In genomic region chr3:129176051-129176450, GRCh38 we compare ENCODE assay signal across 19 cellular contexts. TPM values are rescaled to one million over a fixed set of nuclear protein-coding genes. Genes with fewer than 3 reads are reported as not detected.
DNase-seq lines count a peak whose midpoint lies in the region; ATAC-seq and TF ChIP-seq lines count a peak whose summit lies in the region.
"Had no signal": no experiment of that assay in that cellular context is flagged by ENCODE, and none has a peak within 500 bp of the region (broad histone marks: within the 10 kb centered on the region; RNA-seq: fewer than 3 reads in every experiment).

No MANE protein-coding gene starts in this region.

- H3K27ac Mint-ChIP-seq in CD4-positive, CD25-positive, alpha-beta regulatory T cell = peak overlapping the region in 2 of 3 donors; percentile 7 to 25
- peak overlapping the region; percentile 7 for H3K27ac Mint-ChIP-seq in activated T-helper 2 cell treated with anti-CD3 and anti-CD28 coated beads, Interferon-gamma antibody, Interleukin-2, Interleukin-4, amounts not matched to agents 10 μg/mL and 5 μg/mL and 100 μg/mL, durations not matched to agents 14 hours and 24 hours and 36 hours

- peak overlapping the region; percentile 43 to 66 (median 50) for H3K4me3 Mint-ChIP-seq in CD4-positive, CD25-positive, alpha-beta regulatory T cell
- H3K4me3 Mint-ChIP-seq in activated T-helper 2 cell treated with anti-CD3 and anti-CD28 coated beads, Interferon-gamma antibody, Interleukin-2, Interleukin-4, amounts not matched to agents 10 μg/mL and 5 μg/mL and 100 μg/mL, durations not matched to agents 14 hours and 24 hours and 36 hours (ENCODE audit: low read depth) = peak overlapping the region; percentile 1

- no peaks in the 10 kb centered on the region for H3K27me3 Mint-ChIP-seq in CD4-positive, CD25-positive, alpha-beta regulatory T cell
- H3K27me3 Mint-ChIP-seq in activated T-helper 2 cell treated with anti-CD3 and anti-CD28 coated beads, Interferon-gamma antibody, Interleukin-2, Interleukin-4, amounts not matched to agents 10 μg/mL and 5 μg/mL and 100 μg/mL, durations not matched to agents 14 hours and 24 hours and 36 hours (ENCODE audit: low read depth) = no peaks in the 10 kb centered on the region

- H3K36me3 ChIP-seq in CD4-positive, CD25-positive, alpha-beta regulatory T cell (ENCODE audit: control insufficient read depth, insufficient read depth, low read length) = peaks cover 43% of the 10 kb centered on the region

- peaks cover 77% of the 10 kb centered on the region for H3K4me1 ChIP-seq in CD4-positive, CD25-positive, alpha-beta regulatory T cell (ENCODE audit: control insufficient read depth, insufficient read depth, low read length, poor library complexity, severe bottlenecking)
- H3K4me1 ChIP-seq: BE2C had no signal

- TF ChIP-seq CTCF in 22Rv1 (IDR thresholded peaks at IDR 0.05) = no peak

- intact Hi-C loops in activated T-helper 2 cell treated with anti-CD3 and anti-CD28 coated beads, Interferon-gamma antibody, Interleukin-2, Interleukin-4, amounts not matched to agents 10 μg/mL and 5 μg/mL and 100 μg/mL, durations not matched to agents 14 hours and 24 hours and 36 hours (cut with micrococcal nuclease) = loop anchor here (2.0 kb wide), 1 partner anchor 13 kb away; no protein-coding TSS in a partner anchor

- peaks cover 42% of the 10 kb centered on the region for H3K36me3 Mint-ChIP-seq in CD4-positive, CD25-positive, alpha-beta regulatory T cell
- peaks cover 73% of the 10 kb centered on the region for H3K36me3 Mint-ChIP-seq in activated T-helper 2 cell treated with anti-CD3 and anti-CD28 coated beads, Interferon-gamma antibody, Interleukin-2, Interleukin-4, amounts not matched to agents 10 μg/mL and 5 μg/mL and 100 μg/mL, durations not matched to agents 14 hours and 24 hours and 36 hours (ENCODE audit: low read depth)

- no peak for ATAC-seq in CD4-positive, CD25-positive, alpha-beta regulatory T cell (ENCODE audit: low read depth in 2 of 2)
- ATAC-seq: gastroesophageal sphincter had no signal

- H3K9me3 Mint-ChIP-seq in CD4-positive, CD25-positive, alpha-beta regulatory T cell = no peaks in the 10 kb centered on the region
- H3K9me3 Mint-ChIP-seq in activated T-helper 2 cell treated with anti-CD3 and anti-CD28 coated beads, Interferon-gamma antibody, Interleukin-2, Interleukin-4, amounts not matched to agents 10 μg/mL and 5 μg/mL and 100 μg/mL, durations not matched to agents 14 hours and 24 hours and 36 hours = no peaks in the 10 kb centered on the region

- no peak for DNase-seq in CD4-positive, CD25-positive, alpha-beta regulatory T cell
- DNase-seq in activated T-helper 2 cell treated with anti-CD3 and anti-CD28 coated beads, Interferon-gamma antibody, Interleukin-2, Interleukin-4, amounts not matched to agents 10 μg/mL and 5 μg/mL and 100 μg/mL, durations not matched to agents 14 hours and 24 hours and 36 hours (ENCODE audit: low spot score) = no peak
- DNase-seq in myocyte (ENCODE audit: low read depth) (peak; percentile 53), HK-2 (ENCODE audit: unreplicated experiment) (no peak), inferior parietal cortex (ENCODE audit: extremely low spot score) (no peak), SHP77 treated with DMSO at 0.1 percent for 48 hours (lab: John Stamatoyannopoulos, UW) (no peak)
- DNase-seq: activated CD4-positive, CD25-positive, alpha-beta regulatory T cell treated with anti-CD3 and anti-CD28 coated beads, Interleukin-2, amount 50 U/mL, for 72 hours; activated effector memory CD4-positive, alpha-beta T cell treated with anti-CD3 and anti-CD28 coated beads, Interleukin-2, amount 50 U/mL, for 16 hours; BE2C; mesendoderm; MG63; NCI-H2029; NCI-H524; nucleus accumbens; stimulated activated naive CD4-positive, alpha-beta T cell treated with Interleukin-2 at 50 U/mL for 16 hours had no signal

- H3K27ac ChIP-seq in 22Rv1 = 0 out of 2 replicates have a peak overlapping the region, but pooled peaks have one; percentile 3
- peak overlapping the region; percentile 50 for H3K27ac ChIP-seq in CD4-positive, CD25-positive, alpha-beta regulatory T cell (ENCODE audit: insufficient read depth, low read length, poor library complexity, severe bottlenecking)
- H3K27ac ChIP-seq: vagina had no signal

- H3K4me1 Mint-ChIP-seq in CD4-positive, CD25-positive, alpha-beta regulatory T cell = peaks cover 48 to 98% (median 65%) of the 10 kb centered on the region in 4 donors
- peaks cover 55% of the 10 kb centered on the region for H3K4me1 Mint-ChIP-seq in activated T-helper 2 cell treated with anti-CD3 and anti-CD28 coated beads, Interferon-gamma antibody, Interleukin-2, Interleukin-4, amounts not matched to agents 10 μg/mL and 5 μg/mL and 100 μg/mL, durations not matched to agents 14 hours and 24 hours and 36 hours (ENCODE audit: low read depth)

- peak overlapping the region; percentile 33 for H3K4me3 ChIP-seq in CD4-positive, CD25-positive, alpha-beta regulatory T cell (ENCODE audit: low read depth, low read length)
- H3K4me3 ChIP-seq: gastroesophageal sphincter, MG63, smooth muscle cell, vagina had no signal

- no peaks in the 10 kb centered on the region for H3K9me3 ChIP-seq in CD4-positive, CD25-positive, alpha-beta regulatory T cell (ENCODE audit: control insufficient read depth in 2 of 2, low read length in 2 of 2)
- H3K9me3 ChIP-seq: BE2C, gastroesophageal sphincter, MG63, vagina had no signal

- H3K27me3 ChIP-seq in CD4-positive, CD25-positive, alpha-beta regulatory T cell (ENCODE audit: control insufficient read depth, insufficient read depth, low read length) = no peaks in the 10 kb centered on the region
- H3K27me3 ChIP-seq: BE2C, gastroesophageal sphincter, MG63, vagina had no signal

RNA-seq across cellular contexts. Expression of gene CNBP, which starts 7.6 kb away (rescaled TPM):
- total RNA-seq in CD4-positive, CD25-positive, alpha-beta regulatory T cell = 278 TPM
- polyA plus RNA-seq in CD4-positive, CD25-positive, alpha-beta regulatory T cell = 1,000 to 10,000 TPM; 1,048 to 1,097 (median 1,094) TPM
- 351 TPM in 2 replicates for total RNA-seq in activated T-helper 2 cell treated with anti-CD3 and anti-CD28 coated beads, Interferon-gamma antibody, Interleukin-2, Interleukin-4, amounts not matched to agents 10 μg/mL and 5 μg/mL and 100 μg/mL, durations not matched to agents 14 hours and 24 hours and 36 hours
- total RNA-seq in myocyte = 398 and 566 TPM in 2 replicates
- polyA plus RNA-seq in myocyte (2012) = 207 TPM

RNA-seq across cellular contexts. Expression of gene ISY1, which starts 15.2 kb away (rescaled TPM):
- 45.8 TPM for total RNA-seq in CD4-positive, CD25-positive, alpha-beta regulatory T cell
- polyA plus RNA-seq in CD4-positive, CD25-positive, alpha-beta regulatory T cell = 100 to 1,000 TPM in 1 of 4 donors, 10 to 100 TPM in 3; 84.2 to 109 (median 88.2) TPM
- total RNA-seq in activated T-helper 2 cell treated with anti-CD3 and anti-CD28 coated beads, Interferon-gamma antibody, Interleukin-2, Interleukin-4, amounts not matched to agents 10 μg/mL and 5 μg/mL and 100 μg/mL, durations not matched to agents 14 hours and 24 hours and 36 hours = 71.4 and 78.0 TPM in 2 replicates
- total RNA-seq in myocyte = 29.9 and 39.4 TPM in 2 replicates
- 29.6 TPM for polyA plus RNA-seq in myocyte (2012)

RNA-seq across cellular contexts. Expression of gene RAB43, which starts 54.4 kb away (rescaled TPM):
- 57.2 TPM for total RNA-seq in CD4-positive, CD25-positive, alpha-beta regulatory T cell
- 10 to 100 TPM; 14.5 to 21.9 (median 19.1) TPM for polyA plus RNA-seq in CD4-positive, CD25-positive, alpha-beta regulatory T cell
- total RNA-seq in activated T-helper 2 cell treated with anti-CD3 and anti-CD28 coated beads, Interferon-gamma antibody, Interleukin-2, Interleukin-4, amounts not matched to agents 10 μg/mL and 5 μg/mL and 100 μg/mL, durations not matched to agents 14 hours and 24 hours and 36 hours = 30.7 and 32.1 TPM in 2 replicates
- 8.4 and 8.7 TPM in 2 replicates for total RNA-seq in myocyte
- 11.6 TPM for polyA plus RNA-seq in myocyte (2012)
